ENCODE assay signal across 8 cellular contexts in genomic region chr22:38842512-38843200, GRCh38. TPM values are rescaled to one million over a fixed set of nuclear protein-coding genes. Genes with fewer than 3 reads are reported as not detected.
DNase-seq lines count a peak whose midpoint lies in the region; ATAC-seq and TF ChIP-seq lines count a peak whose summit lies in the region.

No MANE protein-coding gene starts in this region.

- no peak overlapping the region for H3K9ac ChIP-seq in SK-N-SH

- no peaks in the 10 kb centered on the region for H3K27me3 ChIP-seq in SK-N-SH (ENCODE audit: insufficient read depth)

- no peak overlapping the region for H2AFZ ChIP-seq in SK-N-SH (ENCODE audit: low read depth)

- DNase-seq in SK-N-SH = no peak
- DNase-seq in stimulated activated naive CD8-positive, alpha-beta T cell treated with anti-CD3 and anti-CD28 coated beads, Interleukin-15, amount 100 ng/mL, for 72 hours = no peak
- DNase-seq in GDM1 (lab: John Stamatoyannopoulos, UW) = no peak
- no peak for DNase-seq in CD1c-positive myeloid dendritic cell (ENCODE audit: extremely low spot score)
- no peak for DNase-seq in putamen (ENCODE audit: low spot score)

- H3K36me3 Mint-ChIP-seq in activated naive CD8-positive, alpha-beta T cell = peaks cover 4% of the 10 kb centered on the region

- H3K9me3 ChIP-seq in SK-N-SH = no peaks in the 10 kb centered on the region
- peaks cover 2% of the 10 kb centered on the region for H3K9me3 ChIP-seq in iPS-18c (ENCODE audit: control insufficient read depth, insufficient read depth, low read length)

- H3K27ac ChIP-seq in SK-N-SH (ENCODE audit: low read depth in 2 of 2, low read length in 1 of 2) = no peak overlapping the region

- H3K4me1 ChIP-seq in SK-N-SH (ENCODE audit: control insufficient read depth in 1 of 2, insufficient read depth in 2 of 2, low read depth in 1 of 2, low read length in 1 of 2) = no peaks in the 10 kb centered on the region; a peak in 1 of 4 replicates

- TF ChIP-seq EP300 in SK-N-SH (IDR thresholded peaks at IDR 0.05; ENCODE audit: borderline replicate concordance in 1 of 2, low read depth in 1 of 2, low read length in 1 of 2) = no peak

- H3K4me3 Mint-ChIP-seq in activated naive CD8-positive, alpha-beta T cell = peak overlapping the region; percentile 88
- H3K4me3 Mint-ChIP-seq in stimulated activated naive CD8-positive, alpha-beta T cell treated with anti-CD3 and anti-CD28 coated beads, Interleukin-15, amount 100 ng/mL, for 72 hours = peak overlapping the region; percentile 78 to 88

- H3K4me1 Mint-ChIP-seq in activated naive CD8-positive, alpha-beta T cell (ENCODE audit: low read depth) = peaks cover 26% of the 10 kb centered on the region
- peaks cover 32% of the 10 kb centered on the region for H3K4me1 Mint-ChIP-seq in stimulated activated naive CD8-positive, alpha-beta T cell treated with anti-CD3 and anti-CD28 coated beads, Interleukin-15, amount 100 ng/mL, for 72 hours

- no peaks in the 10 kb centered on the region for H3K9me2 ChIP-seq in SK-N-SH

- no peaks in the 10 kb centered on the region for H4K20me1 ChIP-seq in SK-N-SH (ENCODE audit: insufficient read depth)

- H3K36me3 ChIP-seq in SK-N-SH (replicated peaks in 1 of 2; ENCODE audit: control insufficient read depth in 1 of 2, insufficient read depth in 2 of 2, low read length in 1 of 2) = no peaks in the 10 kb centered on the region

- H3F3A ChIP-seq in SK-N-SH (replicated peaks; ENCODE audit: insufficient read depth) = no peaks in the 10 kb centered on the region

- no peak for TF ChIP-seq CTCF in SK-N-SH (IDR thresholded peaks at IDR 0.05)

- TF ChIP-seq RAD21 in SK-N-SH (IDR thresholded peaks at IDR 0.05; ENCODE audit: low read length) = no peak

- WGBS in SK-N-SH (ENCODE audit: low lambda C conversion rate) = no CpG with 5 or more reads among the region's 34 CpGs

- H3K4me3 ChIP-seq in SK-N-SH (ENCODE audit: low read depth in 2 of 2, low read length in 1 of 2) = peak overlapping the region in 1 of 2 experiments; percentile 37; a peak in 2 of 4 replicates
- H3K4me3 ChIP-seq in iPS-18c (ENCODE audit: insufficient read depth, low read depth, low read length) = peak overlapping the region; percentile 59

- peak overlapping the region; percentile 68 for H3K27ac Mint-ChIP-seq in activated naive CD8-positive, alpha-beta T cell
- H3K27ac Mint-ChIP-seq in stimulated activated naive CD8-positive, alpha-beta T cell treated with anti-CD3 and anti-CD28 coated beads, Interleukin-15, amount 100 ng/mL, for 72 hours = peak overlapping the region; percentile 36 to 87

- CTCF ChIA-PET in SK-N-SH (lab: Yijun Ruan, JAX) = interaction anchor here (0.7 to 2.6 kb wide), 7 partner anchors 14 to 77 kb away, joined by 3 to 25 read pairs (median 4); no protein-coding TSS in a partner anchor

- peak overlapping the region; percentile 41; the same call in 1 of the 2 replicates for H3K4me2 ChIP-seq in SK-N-SH

- no peak for ATAC-seq in SK-N-SH treated with all-trans-retinoic acid at 6 μM for 48 hours
- no peak for ATAC-seq in stimulated activated naive CD8-positive, alpha-beta T cell treated with anti-CD3 and anti-CD28 coated beads, Interleukin-15, amount 100 ng/mL, for 72 hours

- no peaks in the 10 kb centered on the region for H3K79me2 ChIP-seq in SK-N-SH (ENCODE audit: insufficient read depth)

- no peaks in the 10 kb centered on the region for H3K9me3 Mint-ChIP-seq in activated naive CD8-positive, alpha-beta T cell (ENCODE audit: low read depth)
- no peaks in the 10 kb centered on the region for H3K9me3 Mint-ChIP-seq in stimulated activated naive CD8-positive, alpha-beta T cell treated with anti-CD3 and anti-CD28 coated beads, Interleukin-15, amount 100 ng/mL, for 72 hours

- H3K27me3 Mint-ChIP-seq in activated naive CD8-positive, alpha-beta T cell = peaks cover 6% of the 10 kb centered on the region
- H3K27me3 Mint-ChIP-seq in stimulated activated naive CD8-positive, alpha-beta T cell treated with anti-CD3 and anti-CD28 coated beads, Interleukin-15, amount 100 ng/mL, for 72 hours = peaks cover 58% of the 10 kb centered on the region

- POLR2A ChIA-PET in SK-N-SH (lab: Yijun Ruan, JAX) = no interaction called here

TF ChIP-seq in SK-N-SH, 30 proteins besides CTCF, POLR2A, EP300 and RAD21 (continues in another document):
- TF ChIP-seq GATA2 (CRISPR knock-in tag; IDR thresholded peaks at IDR 0.05) (no peak), RFX5 (IDR thresholded peaks at IDR 0.05; ENCODE audit: low read length) (no peak), TAF1 (IDR thresholded peaks at IDR 0.05; ENCODE audit: borderline replicate concordance, low read depth, low read length) (no peak), RXRA (IDR thresholded peaks at IDR 0.05; ENCODE audit: borderline replicate concordance, low read depth) (no peak), MAX (IDR thresholded peaks at IDR 0.05; ENCODE audit: low read depth) (no peak), POLR2AphosphoS5 (IDR thresholded peaks at IDR 0.05; ENCODE audit: low read depth, low read length) (no peak), FOXM1 (IDR thresholded peaks at IDR 0.05; ENCODE audit: low read depth) (no peak), ELF1 (IDR thresholded peaks at IDR 0.05) (no peak)
- TF ChIP-seq, protein P1, sequence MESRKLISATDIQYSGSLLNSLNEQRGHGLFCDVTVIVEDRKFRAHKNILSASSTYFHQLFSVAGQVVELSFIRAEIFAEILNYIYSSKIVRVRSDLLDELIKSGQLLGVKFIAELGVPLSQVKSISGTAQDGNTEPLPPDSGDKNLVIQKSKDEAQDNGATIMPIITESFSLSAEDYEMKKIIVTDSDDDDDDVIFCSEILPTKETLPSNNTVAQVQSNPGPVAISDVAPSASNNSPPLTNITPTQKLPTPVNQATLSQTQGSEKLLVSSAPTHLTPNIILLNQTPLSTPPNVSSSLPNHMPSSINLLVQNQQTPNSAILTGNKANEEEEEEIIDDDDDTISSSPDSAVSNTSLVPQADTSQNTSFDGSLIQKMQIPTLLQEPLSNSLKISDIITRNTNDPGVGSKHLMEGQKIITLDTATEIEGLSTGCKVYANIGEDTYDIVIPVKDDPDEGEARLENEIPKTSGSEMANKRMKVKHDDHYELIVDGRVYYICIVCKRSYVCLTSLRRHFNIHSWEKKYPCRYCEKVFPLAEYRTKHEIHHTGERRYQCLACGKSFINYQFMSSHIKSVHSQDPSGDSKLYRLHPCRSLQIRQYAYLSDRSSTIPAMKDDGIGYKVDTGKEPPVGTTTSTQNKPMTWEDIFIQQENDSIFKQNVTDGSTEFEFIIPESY (IDR thresholded peaks at IDR 0.05; ENCODE audit: borderline replicate concordance, low read depth) = no peak

TF ChIP-seq in SK-N-SH treated with all-trans-retinoic acid at 6 μM for 48 hours, 23 proteins besides CTCF, POLR2A, EP300 and RAD21:
- TF ChIP-seq CSDC2 (CRISPR knock-in tag; IDR thresholded peaks at IDR 0.05) (no peak), RARB (CRISPR knock-in tag; IDR thresholded peaks at IDR 0.05) (no peak), ZNF8 (CRISPR knock-in tag; IDR thresholded peaks at IDR 0.05) (no peak), POU6F1 (CRISPR knock-in tag; IDR thresholded peaks at IDR 0.05; ENCODE audit: borderline replicate concordance, low read depth) (no peak)

RNA-seq across cellular contexts. Expression of gene NPTXR, which starts 1.2 kb away (rescaled TPM):
- polyA plus RNA-seq in SK-N-SH (2012; rRNA removed) = 1.1 and 1.2 TPM in 2 replicates
- 0.72 and 1.3 TPM in 2 replicates for polyA plus RNA-seq in SK-N-SH (2012; cell fraction: cytosol; rRNA removed)
- polyA plus RNA-seq in SK-N-SH (2012; cell fraction: nucleus; rRNA removed) = 1.2 and 1.6 TPM in 2 replicates

RNA-seq across cellular contexts. Expression of gene CBX6, which starts 29.4 kb away (rescaled TPM):
- 3.4 and 5.4 TPM in 2 replicates for polyA plus RNA-seq in SK-N-SH (2012; rRNA removed)
- polyA plus RNA-seq in SK-N-SH (2012; cell fraction: cytosol; rRNA removed) = 2.0 and 3.2 TPM in 2 replicates
- polyA plus RNA-seq in SK-N-SH (2012; cell fraction: nucleus; rRNA removed) = 8.3 and 9.1 TPM in 2 replicates

RNA-seq across cellular contexts. Expression of gene DNAL4, which starts 48.7 kb away (rescaled TPM):
- 15.1 and 17.6 TPM in 2 replicates for polyA plus RNA-seq in SK-N-SH (2012; rRNA removed)
- 10.3 and 13.3 TPM in 2 replicates for polyA plus RNA-seq in SK-N-SH (2012; cell fraction: cytosol; rRNA removed)
- 6.8 and 7.1 TPM in 2 replicates for polyA plus RNA-seq in SK-N-SH (2012; cell fraction: nucleus; rRNA removed)
